ENCODE assay signal across 10 cellular contexts in the genomic region with DNA sequence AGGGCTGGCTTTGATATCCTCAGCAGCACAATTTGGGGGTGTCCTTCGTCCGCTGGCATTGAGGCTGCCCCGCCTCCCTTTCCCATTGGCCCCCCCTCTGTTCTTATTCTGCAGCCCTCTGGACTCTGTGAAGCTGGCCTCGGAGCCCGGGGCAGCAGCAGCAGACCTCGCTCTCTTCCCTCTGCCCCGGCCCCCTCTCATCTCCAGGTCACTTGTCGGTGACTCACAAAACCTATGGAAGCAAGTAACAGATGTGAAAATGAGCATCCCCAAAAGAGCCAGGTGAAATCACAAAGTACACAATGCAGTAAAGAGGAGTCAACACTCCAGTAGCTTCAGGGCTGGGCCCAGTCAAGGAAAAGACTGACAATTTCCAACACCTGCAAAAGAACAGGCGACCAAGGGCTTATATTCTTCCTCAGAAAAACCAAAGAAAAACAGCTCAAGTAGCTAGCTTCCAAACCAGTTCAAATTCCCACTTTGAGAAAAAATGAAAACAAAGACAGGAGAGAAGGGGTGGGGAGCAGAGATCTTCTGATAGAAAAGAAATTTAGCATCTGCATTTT.
DNase-seq lines count a peak whose midpoint lies in the region; ATAC-seq, FAIRE-seq and TF ChIP-seq lines count a peak whose summit lies in the region.
"Had no signal": no experiment of that assay in that cellular context is flagged by ENCODE, and none has a peak within 500 bp of the region (broad histone marks: within the 10 kb centered on the region; RNA-seq: fewer than 3 reads in every experiment).

No MANE protein-coding gene starts in this region.

- POLR2A ChIA-PET in activated B cell treated with CpG ODN at 0.5 μM for 24 hours (lab: Charles Lee): interaction anchor here (0.6 to 5.5 kb wide), 6 partner anchors 41 to 1108 kb away, joined by 3 to 36 read pairs (median 5); no protein-coding TSS in a partner anchor

- no peak for TF ChIP-seq CTCF in cardiac muscle cell (IDR thresholded peaks at IDR 0.05; ENCODE audit: low read depth, low read length)
- no peak for TF ChIP-seq CTCF in activated B cell treated with CpG ODN at 0.5 μM for 24 hours (IDR thresholded peaks at IDR 0.05)
- no peak for TF ChIP-seq CTCF in lower lobe of right lung (IDR thresholded peaks at IDR 0.05)

- no peaks in the 10 kb centered on the region for H3K27me3 Mint-ChIP-seq in activated B cell treated with CpG ODN at 0.5 μM for 24 hours

- H3K4me1 Mint-ChIP-seq in activated B cell treated with CpG ODN at 0.5 μM for 24 hours: peaks cover 78% of the 10 kb centered on the region

- no peak for DNase-seq in cardiac muscle cell (ENCODE audit: low read depth in 1 of 2, low spot score in 1 of 2)
- DNase-seq in left ventricle myocardium superior: no peak
- no peak for DNase-seq in activated B cell treated with CpG ODN at 0.5 μM for 24 hours
- no peak for DNase-seq in lower lobe of right lung
- DNase-seq in NCI-H82 (lab: John Stamatoyannopoulos, UW): no peak
- no peak for DNase-seq in frontal cortex (ENCODE audit: low spot score in 2 of 2)

- H3K4me3 ChIP-seq in cardiac muscle cell (no peak overlapping the region), lower lobe of right lung (peak overlapping the region; percentile 27)

- H3K27me3 ChIP-seq in cardiac muscle cell (no peaks in the 10 kb centered on the region), lower lobe of right lung (ENCODE audit: low read depth) (no peaks in the 10 kb centered on the region)
- H3K27me3 ChIP-seq: foreskin keratinocyte had no signal

- peaks cover 10% of the 10 kb centered on the region for H3K36me3 Mint-ChIP-seq in activated B cell treated with CpG ODN at 0.5 μM for 24 hours (ENCODE audit: low read depth)

- peak overlapping the region; percentile 46 for H3K27ac ChIP-seq in cardiac muscle cell
- H3K27ac ChIP-seq in lower lobe of right lung: peak overlapping the region; percentile 74
- H3K27ac ChIP-seq in temporal lobe (ENCODE audit: low read depth, low read length): peak overlapping the region; percentile 48
- H3K27ac ChIP-seq: foreskin keratinocyte had no signal

- peak overlapping the region; percentile 66 for H3K4me3 Mint-ChIP-seq in activated B cell treated with CpG ODN at 0.5 μM for 24 hours

- H3K9me3 ChIP-seq in cardiac muscle cell (ENCODE audit: low read depth) (no peaks in the 10 kb centered on the region), lower lobe of right lung (no peaks in the 10 kb centered on the region)

- H3K36me3 ChIP-seq in cardiac muscle cell (peaks cover 26% of the 10 kb centered on the region), lower lobe of right lung (peaks cover 24% of the 10 kb centered on the region)

- no peak for FAIRE-seq in frontal cortex (lab: Jason Lieb, UNC)

- CTCF ChIA-PET in activated B cell treated with CpG ODN at 0.5 μM for 24 hours (lab: Charles Lee): interaction anchor here (0.7 to 1.0 kb wide), 2 partner anchors 68 to 99 kb away, joined by 3 read pairs; no protein-coding TSS in a partner anchor

- intact Hi-C loops in left ventricle myocardium superior (cut with micrococcal nuclease): no loop called here
- intact Hi-C loops in activated B cell treated with CpG ODN at 0.5 μM for 24 hours (cut with micrococcal nuclease): loop anchor here (1.0 to 5.0 kb wide), 14 partner anchors 56 to 763 kb away; no protein-coding TSS in a partner anchor
- intact Hi-C loops in lower lobe of right lung (cut with DNase I): no loop called here

- no peak for ATAC-seq in left ventricle myocardium superior
- no peak for ATAC-seq in activated B cell treated with CpG ODN at 0.5 μM for 24 hours (ENCODE audit: low read depth)
- no peak for ATAC-seq in lower lobe of right lung
- no peak for ATAC-seq in HG02884 (IDR thresholded peaks at IDR 0.05; ENCODE audit: unreplicated experiment)
- ATAC-seq: foreskin keratinocyte had no signal

- H3K9me3 Mint-ChIP-seq in activated B cell treated with CpG ODN at 0.5 μM for 24 hours: no peaks in the 10 kb centered on the region
- H3K9me3 Mint-ChIP-seq: activated CD4-positive, alpha-beta T cell treated with anti-CD3 and anti-CD28 coated beads, Interleukin-2, amount 10 ng/mL, durations not matched to agents 7 days and 5 days had no signal

- peaks cover 69% of the 10 kb centered on the region for H3K4me1 ChIP-seq in cardiac muscle cell (ENCODE audit: low read depth)
- H3K4me1 ChIP-seq in lower lobe of right lung: peaks cover 49% of the 10 kb centered on the region

- H3K27ac Mint-ChIP-seq in activated B cell treated with CpG ODN at 0.5 μM for 24 hours: peak overlapping the region; percentile 84
- H3K27ac Mint-ChIP-seq: activated CD4-positive, alpha-beta T cell treated with anti-CD3 and anti-CD28 coated beads, Interleukin-2, amount 10 ng/mL, durations not matched to agents 7 days and 5 days had no signal
